Comparison of ENCODE assay signal across 12 cellular contexts in genomic region chr16:57038151-57038550, GRCh38. TPM values are rescaled to one million over a fixed set of nuclear protein-coding genes. Genes with fewer than 3 reads are reported as not detected.
DNase-seq lines count a peak whose midpoint lies in the region; ATAC-seq and TF ChIP-seq lines count a peak whose summit lies in the region.
"Had no signal": no experiment of that assay in that cellular context is flagged by ENCODE, and none has a peak within 500 bp of the region (broad histone marks: within the 10 kb centered on the region; RNA-seq: fewer than 3 reads in every experiment).

No MANE protein-coding gene starts in this region.

- ATAC-seq in CD8-positive, alpha-beta T cell, result no peak
- no peak for ATAC-seq in naive thymus-derived CD8-positive, alpha-beta T cell
- ATAC-seq in GM19351 (IDR thresholded peaks at IDR 0.05; ENCODE audit: unreplicated experiment), result no peak
- ATAC-seq: Panc1 had no signal

- H3K4me1 ChIP-seq in CD8-positive, alpha-beta T cell (ENCODE audit: insufficient read depth, low read length), result peaks cover 99% of the 10 kb centered on the region
- H3K4me1 ChIP-seq in KMS-11 (ENCODE audit: low read depth, poor library complexity, severe bottlenecking) (peaks cover 60% of the 10 kb centered on the region), adipocyte (ENCODE audit: control insufficient read depth, insufficient read depth, low read length) (peaks cover 56% of the 10 kb centered on the region), esophagus muscularis mucosa (peaks cover 0 to 18% (median 9%) of the 10 kb centered on the region in 4 donors)

- peaks cover 94% of the 10 kb centered on the region for H3K4me1 Mint-ChIP-seq in CD8-positive, alpha-beta T cell (ENCODE audit: low read depth)
- peaks cover 59 to 97% (median 97%) of the 10 kb centered on the region in 4 donors for H3K4me1 Mint-ChIP-seq in naive thymus-derived CD8-positive, alpha-beta T cell

- no peaks in the 10 kb centered on the region for H3K27me3 Mint-ChIP-seq in CD8-positive, alpha-beta T cell (ENCODE audit: low read depth)
- no peaks in the 10 kb centered on the region for H3K27me3 Mint-ChIP-seq in naive thymus-derived CD8-positive, alpha-beta T cell

- H3K27me3 ChIP-seq in CD8-positive, alpha-beta T cell (ENCODE audit: insufficient read depth, low read length), result no peaks in the 10 kb centered on the region
- H3K27me3 ChIP-seq in KMS-11 (ENCODE audit: insufficient read depth, low read depth), result no peaks in the 10 kb centered on the region
- H3K27me3 ChIP-seq in adipocyte (replicated peaks; ENCODE audit: control insufficient read depth, insufficient read depth, low read length), result no peaks in the 10 kb centered on the region
- no peaks in the 10 kb centered on the region for H3K27me3 ChIP-seq in esophagus muscularis mucosa

- peak overlapping the region; percentile 99 for H3K27ac Mint-ChIP-seq in CD8-positive, alpha-beta T cell
- peak overlapping the region; percentile 87 to 100 (median 97) for H3K27ac Mint-ChIP-seq in naive thymus-derived CD8-positive, alpha-beta T cell

- H3K36me3 Mint-ChIP-seq in CD8-positive, alpha-beta T cell, result peaks cover 88% of the 10 kb centered on the region
- H3K36me3 Mint-ChIP-seq in naive thymus-derived CD8-positive, alpha-beta T cell, result peaks cover 0 to 74% (median 34%) of the 10 kb centered on the region in 3 donors

- no peak overlapping the region for H3K4me2 ChIP-seq in KMS-11

- 88% methylated on average over 2 of the region's 2 CpGs for WGBS in esophagus muscularis mucosa

- TF ChIP-seq EP300 in esophagus muscularis mucosa (IDR thresholded peaks at IDR 0.05), result no peak

- no peaks in the 10 kb centered on the region for H3K79me2 ChIP-seq in KMS-11 (ENCODE audit: insufficient read depth, low read depth)

- H4K20me1 ChIP-seq in KMS-11 (ENCODE audit: insufficient read depth), result no peaks in the 10 kb centered on the region

- H3K4me3 Mint-ChIP-seq in CD8-positive, alpha-beta T cell, result peak overlapping the region; percentile 45
- H3K4me3 Mint-ChIP-seq in naive thymus-derived CD8-positive, alpha-beta T cell, result peak overlapping the region in 9 of 10 donors; percentile 15 to 91 (median 65)
- H3K4me3 Mint-ChIP-seq: nephron progenitor cell had no signal

- H3K9ac ChIP-seq in KMS-11 (no peak overlapping the region), adipocyte (ENCODE audit: low read length) (peak overlapping the region; percentile 36)

- CTCF ChIA-PET in CD8-positive, alpha-beta T cell (lab: Charles Lee), result interaction anchor here (0.7 to 8.1 kb wide), 6 partner anchors 10 to 73 kb away, joined by 3 to 96 read pairs (median 3); no protein-coding TSS in a partner anchor

- intact Hi-C loops in CD8-positive, alpha-beta T cell (cut with DNase I, micrococcal nuclease), result no loop called here
- intact Hi-C loops in posterior vena cava (cut with DNase I), result no loop called here
- intact Hi-C loops in esophagus muscularis mucosa (cut with DNase I), result no loop called here

- no peaks in the 10 kb centered on the region for H3K9me3 Mint-ChIP-seq in CD8-positive, alpha-beta T cell
- no peaks in the 10 kb centered on the region for H3K9me3 Mint-ChIP-seq in naive thymus-derived CD8-positive, alpha-beta T cell

- DNase-seq in CD8-positive, alpha-beta T cell, result no peak
- DNase-seq in adipocyte (ENCODE audit: low read depth) (peak; percentile 34), posterior vena cava (ENCODE audit: low spot score) (no peak), esophagus muscularis mucosa (ENCODE audit: extremely low spot score) (no peak)
- no peak for DNase-seq in naive thymus-derived CD8-positive, alpha-beta T cell
- DNase-seq: KG1, NCI-H2171 treated with DMSO at 0.1 percent for 48 hours, nephron progenitor cell, small intestine had no signal

- H3K4me3 ChIP-seq in CD8-positive, alpha-beta T cell (ENCODE audit: low read depth, low read length), result no peak overlapping the region
- H3K4me3 ChIP-seq in KMS-11 (IDR thresholded peaks at IDR 0.05; ENCODE audit: insufficient read depth, low read depth, low read length) (no peak overlapping the region), adipocyte (ENCODE audit: low read length) (no peak overlapping the region), esophagus muscularis mucosa (no peak overlapping the region)

- no peak for TF ChIP-seq CTCF in CD8-positive, alpha-beta T cell (IDR thresholded peaks at IDR 0.05)
- TF ChIP-seq CTCF in KMS-11 (conservative IDR thresholded peaks at IDR 0.05; ENCODE audit: low read depth, low read length) (no peak), esophagus muscularis mucosa (IDR thresholded peaks at IDR 0.05) (no peak)

- POLR2A ChIA-PET in CD8-positive, alpha-beta T cell (lab: Charles Lee), result interaction anchor here (0.6 to 7.8 kb wide), 5 partner anchors 8 to 50 kb away, joined by 3 to 86 read pairs (median 14); partner anchors contain the start of gene NLRC5
- POLR2A ChIA-PET in naive thymus-derived CD8-positive, alpha-beta T cell (lab: Charles Lee), result interaction anchor here (0.6 to 13.2 kb wide), 13 partner anchors 12 to 444 kb away, joined by 3 to 319 read pairs (median 4); partner anchors contain the start of gene NLRC5

- TF ChIP-seq POLR2A in esophagus muscularis mucosa (IDR thresholded peaks at IDR 0.05; ENCODE audit: low read depth), result no peak

- no peak overlapping the region for H2AFZ ChIP-seq in KMS-11 (ENCODE audit: low read depth)

- H3K27ac ChIP-seq in CD8-positive, alpha-beta T cell (ENCODE audit: low read depth, low read length), result peak overlapping the region; percentile 17
- H3K27ac ChIP-seq in KMS-11, result peak overlapping the region; percentile 88; the same call in 1 of the 2 replicates
- no peak overlapping the region for H3K27ac ChIP-seq in esophagus muscularis mucosa (replicated peaks in 1 of 4)

- H3K36me3 ChIP-seq in CD8-positive, alpha-beta T cell (ENCODE audit: insufficient read depth, low read length), result peaks cover 61% of the 10 kb centered on the region
- H3K36me3 ChIP-seq in KMS-11 (ENCODE audit: insufficient read depth) (no peaks in the 10 kb centered on the region), adipocyte (ENCODE audit: control insufficient read depth, insufficient read depth, low read length, severe bottlenecking) (peaks cover 25% of the 10 kb centered on the region), esophagus muscularis mucosa (peaks cover 15 to 79% (median 65%) of the 10 kb centered on the region in 4 donors)

- H3K9me3 ChIP-seq in CD8-positive, alpha-beta T cell (ENCODE audit: low read length), result no peaks in the 10 kb centered on the region
- H3K9me3 ChIP-seq in adipocyte (ENCODE audit: control insufficient read depth, low read length) (peaks cover 4% of the 10 kb centered on the region), esophagus muscularis mucosa (no peaks in the 10 kb centered on the region)

RNA-seq across cellular contexts. Expression of gene NLRC5, which starts 48.8 kb away (rescaled TPM):
- 100 to 1,000 TPM; 670 to 690 TPM for total RNA-seq in CD8-positive, alpha-beta T cell
- total RNA-seq in naive thymus-derived CD8-positive, alpha-beta T cell, result 100 to 1,000 TPM; 474 to 488 TPM
- 100 to 1,000 TPM in 1 of 3 donors, 10 to 100 TPM in 2; 70.4 to 137 (median 80.0) TPM for polyA plus RNA-seq in naive thymus-derived CD8-positive, alpha-beta T cell
- total RNA-seq in posterior vena cava (10 to 100 TPM; 37.8 to 53.2 TPM), esophagus muscularis mucosa (10 to 100 TPM; 14.4 to 22.5 (median 16.6) TPM)

RNA-seq across cellular contexts. Expression of gene CPNE2, which starts 54.2 kb away (rescaled TPM):
- total RNA-seq in CD8-positive, alpha-beta T cell, result 1 to 10 TPM; 5.7 to 6.8 TPM
- 10 to 100 TPM in 1 of 2 experiments, 1 to 10 TPM in 1; 9.6 to 10.3 TPM for total RNA-seq in naive thymus-derived CD8-positive, alpha-beta T cell
- polyA plus RNA-seq in naive thymus-derived CD8-positive, alpha-beta T cell, result 10 to 100 TPM; 26.8 to 60.4 (median 30.4) TPM
- total RNA-seq in posterior vena cava (10 to 100 TPM; 26.7 to 28.4 TPM), esophagus muscularis mucosa (10 to 100 TPM; 21.6 to 43.0 (median 34.9) TPM)

Comparison
In these comparisons a context has a peak if more than half of its experiments do, and no peak if none do; other contexts are left out.
1. H3K27ac ChIP-seq: peak in CD8-positive, alpha-beta T cell (single experiment) and KMS-11 (single experiment); none in esophagus muscularis mucosa (0 of 4).
2. RNA of gene NLRC5, which starts 48.8 kb away (total RNA-seq): 670 to 690 TPM in CD8-positive, alpha-beta T cell and 474 to 488 TPM in naive thymus-derived CD8-positive, alpha-beta T cell; 37.8 to 53.2 TPM in posterior vena cava and 14.4 to 22.5 TPM in esophagus muscularis mucosa; every median in the first group is over 4 times any median in the second.